Comparison of ENCODE assay signal across 20 cellular contexts in the genomic region with DNA sequence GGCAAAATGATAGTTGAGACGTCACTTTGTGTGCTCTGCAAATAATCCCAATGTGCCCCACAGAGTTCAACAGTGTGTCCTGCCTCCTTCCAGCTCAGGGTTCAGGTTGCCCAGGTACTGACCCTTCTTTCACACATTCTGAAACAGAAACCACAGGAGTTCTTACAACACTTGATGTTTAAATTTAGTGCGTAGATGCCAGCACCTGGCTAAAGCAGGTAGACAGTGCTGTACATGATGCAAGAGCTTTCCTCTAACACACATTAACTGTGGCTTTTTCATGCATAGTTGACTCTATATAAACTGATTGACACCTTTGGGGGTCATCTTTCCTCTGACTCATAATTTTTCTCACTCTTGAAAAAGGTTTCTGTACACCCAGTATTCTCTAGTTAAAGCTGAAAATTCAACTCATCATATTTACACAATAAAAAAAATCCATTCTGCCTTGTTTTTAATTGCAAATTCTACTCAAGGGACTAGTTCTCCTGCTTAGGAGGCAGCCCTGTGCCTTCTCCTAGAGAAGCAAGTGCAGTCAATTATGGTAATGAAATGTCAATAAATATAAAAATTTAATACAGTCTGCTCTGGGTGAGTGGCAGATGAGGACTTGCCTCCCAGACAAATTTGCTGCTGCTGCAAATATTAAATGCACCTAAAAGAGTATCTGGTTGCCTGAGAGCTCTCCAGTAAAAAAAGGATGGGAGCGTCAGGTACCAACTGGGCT.
DNase-seq lines count a peak whose midpoint lies in the region; ATAC-seq and TF ChIP-seq lines count a peak whose summit lies in the region.
"Had no signal": no experiment of that assay in that cellular context is flagged by ENCODE, and none has a peak within 500 bp of the region (broad histone marks: within the 10 kb centered on the region; RNA-seq: fewer than 3 reads in every experiment).

No MANE protein-coding gene starts in this region.

- no peaks in the 10 kb centered on the region for H3K79me2 ChIP-seq in smooth muscle cell (ENCODE audit: low read depth)

- ATAC-seq in HG03196 (IDR thresholded peaks at IDR 0.05; ENCODE audit: unreplicated experiment), result no peak
- ATAC-seq: activated CD4-positive, CD25-positive, alpha-beta regulatory T cell treated with anti-CD3 and anti-CD28 coated beads, Interleukin-2, amount 50 U/mL, for 24 hours had no signal

- TF ChIP-seq CTCF in liver (IDR thresholded peaks at IDR 0.05; ENCODE audit: low read depth, low read length, missing input control) (no peak), smooth muscle cell (IDR thresholded peaks at IDR 0.05; ENCODE audit: borderline replicate concordance, insufficient read depth, poor library complexity, severe bottlenecking) (no peak)

- DNase-seq in NCI-H748 (lab: John Stamatoyannopoulos, UW; ENCODE audit: unreplicated experiment) (peak; percentile 51), NCI-H748 treated with DMSO at 0.1 percent for 48 hours (lab: John Stamatoyannopoulos, UW) (no peak), NCI-H1417 (lab: John Stamatoyannopoulos, UW) (peak; percentile 65 to 91 (median 81)), NCI-H526 treated with DMSO at 0.1 percent for 48 hours (lab: John Stamatoyannopoulos, UW) (peak; percentile 89), AG20443 (ENCODE audit: low spot score) (no peak), smooth muscle cell (lab: John Stamatoyannopoulos, UW; ENCODE audit: unreplicated experiment) (no peak)
- DNase-seq: activated naive CD8-positive, alpha-beta T cell treated with anti-CD3 and anti-CD28 coated beads for 36 hours; endodermal cell; GDM1; glutamatergic neuron; IMR-90; left ventricle myocardium inferior; SK-N-SH; spleen had no signal

- H3K9ac ChIP-seq in liver (ENCODE audit: low read depth in 1 of 2, low read length in 2 of 2) (peak overlapping the region in 1 of 2 donors; percentile 9), smooth muscle cell (ENCODE audit: low read depth) (no peak overlapping the region)
- H3K9ac ChIP-seq: BLaER1, SK-N-SH had no signal

- H3K4me1 ChIP-seq in liver (ENCODE audit: control insufficient read depth in 4 of 4, insufficient read depth in 4 of 4, low read length in 3 of 4) (peaks cover 9 to 43% (median 32%) of the 10 kb centered on the region in 4 donors), smooth muscle cell (ENCODE audit: low read depth) (no peaks in the 10 kb centered on the region)
- H3K4me1 ChIP-seq: BLaER1, HAP-1, left ventricle myocardium inferior, spleen, vagina had no signal

- H3K27ac ChIP-seq in liver (ENCODE audit: low read depth in 1 of 2, low read length in 2 of 2) (peak overlapping the region; percentile 28 to 70), smooth muscle cell (ENCODE audit: low read depth) (no peak overlapping the region)
- H3K27ac ChIP-seq: BLaER1, left ventricle myocardium inferior, spleen, vagina had no signal

- no peak overlapping the region for H2AFZ ChIP-seq in smooth muscle cell (ENCODE audit: low read depth)

- H3F3A ChIP-seq in smooth muscle cell (ENCODE audit: low read depth), result no peaks in the 10 kb centered on the region

- H3K9me3 ChIP-seq in liver (ENCODE audit: control insufficient read depth in 4 of 4, low read length in 3 of 4), result no peaks in the 10 kb centered on the region
- H3K9me3 ChIP-seq in smooth muscle cell (replicated peaks; ENCODE audit: low read depth), result no peaks in the 10 kb centered on the region
- H3K9me3 ChIP-seq: BLaER1, HAP-1, left ventricle myocardium inferior, SK-N-SH, spleen, vagina had no signal

- no peaks in the 10 kb centered on the region for H3K27me3 ChIP-seq in liver (ENCODE audit: control insufficient read depth in 4 of 4, insufficient read depth in 4 of 4, low read length in 3 of 4)
- H3K27me3 ChIP-seq in smooth muscle cell (ENCODE audit: low read depth), result no peaks in the 10 kb centered on the region
- H3K27me3 ChIP-seq: BLaER1, spleen, vagina had no signal

- H3K4me2 ChIP-seq in smooth muscle cell, result no peak overlapping the region
- H3K4me2 ChIP-seq: BLaER1, SK-N-SH had no signal

- H3K36me3 ChIP-seq in liver (ENCODE audit: control insufficient read depth in 4 of 4, insufficient read depth in 3 of 4, low read depth in 1 of 4, low read length in 3 of 4) (peaks cover 0 to 12% (median 8%) of the 10 kb centered on the region in 4 donors), smooth muscle cell (ENCODE audit: low read depth) (no peaks in the 10 kb centered on the region)
- H3K36me3 ChIP-seq: BLaER1, left ventricle myocardium inferior, spleen, vagina had no signal

- H3K4me3 ChIP-seq in liver (ENCODE audit: low read depth in 1 of 3, low read length in 3 of 3), result no peak overlapping the region
- H3K4me3 ChIP-seq in smooth muscle cell, result no peak overlapping the region
- H3K4me3 ChIP-seq: BLaER1, HAP-1, left ventricle myocardium inferior, spleen, vagina had no signal

- TF ChIP-seq RAD21 in liver (IDR thresholded peaks at IDR 0.05), result peak; percentile 52 to 57

- H4K20me1 ChIP-seq in smooth muscle cell (ENCODE audit: low read depth), result no peaks in the 10 kb centered on the region
- H4K20me1 ChIP-seq: BLaER1 had no signal

- 50% methylated on average over 3 of the region's 3 CpGs for WGBS in liver
- 82% methylated on average over 3 of the region's 3 CpGs for WGBS in smooth muscle cell (ENCODE audit: low lambda C conversion rate)

TF ChIP-seq in liver, 16 proteins besides CTCF, POLR2A, EP300 and RAD21:
- TF ChIP-seq HNF4A (conservative IDR thresholded peaks at IDR 0.05) (peak; percentile 96 to 97), GABPA (IDR thresholded peaks at IDR 0.05 in 1 of 2, conservative IDR thresholded peaks at IDR 0.05 in 1 of 2) (no peak), NR2F2 (IDR thresholded peaks at IDR 0.05) (peak; percentile 32), HNF4G (IDR thresholded peaks at IDR 0.05) (peak; percentile 83), MAX (IDR thresholded peaks at IDR 0.05) (peak; percentile 81), FOXA1 (IDR thresholded peaks at IDR 0.05) (peak; percentile 52), ZBTB33 (IDR thresholded peaks at IDR 0.05) (peak; percentile 70), FOXA2 (IDR thresholded peaks at IDR 0.05) (peak; percentile 58), SP1 (IDR thresholded peaks at IDR 0.05) (peak; percentile 86), TAF1 (conservative IDR thresholded peaks at IDR 0.05) (no peak), RXRA (IDR thresholded peaks at IDR 0.05) (peak; percentile 97), EGR1 (IDR thresholded peaks at IDR 0.05; ENCODE audit: low read depth in 2 of 2) (peak in 1 of 2 donors; percentile 18), REST (IDR thresholded peaks at IDR 0.05) (peak; percentile 41), YY1 (IDR thresholded peaks at IDR 0.05) (peak; percentile 47), JUND (IDR thresholded peaks at IDR 0.05) (peak; percentile 71 to 90)
- TF ChIP-seq, protein P1, sequence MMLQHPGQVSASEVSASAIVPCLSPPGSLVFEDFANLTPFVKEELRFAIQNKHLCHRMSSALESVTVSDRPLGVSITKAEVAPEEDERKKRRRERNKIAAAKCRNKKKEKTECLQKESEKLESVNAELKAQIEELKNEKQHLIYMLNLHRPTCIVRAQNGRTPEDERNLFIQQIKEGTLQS (IDR thresholded peaks at IDR 0.05), result peak; percentile 92

Comparison
In these comparisons a context has a peak if more than half of its experiments do, and no peak if none do; other contexts are left out.
1. DNase-seq: peak in NCI-H748 (single experiment), NCI-H1417 (3 of 3) and NCI-H526 treated with DMSO at 0.1 percent for 48 hours (single experiment); none in NCI-H748 treated with DMSO at 0.1 percent for 48 hours (single experiment), AG20443 (single experiment) and smooth muscle cell (single experiment).